In the genomic region with DNA sequence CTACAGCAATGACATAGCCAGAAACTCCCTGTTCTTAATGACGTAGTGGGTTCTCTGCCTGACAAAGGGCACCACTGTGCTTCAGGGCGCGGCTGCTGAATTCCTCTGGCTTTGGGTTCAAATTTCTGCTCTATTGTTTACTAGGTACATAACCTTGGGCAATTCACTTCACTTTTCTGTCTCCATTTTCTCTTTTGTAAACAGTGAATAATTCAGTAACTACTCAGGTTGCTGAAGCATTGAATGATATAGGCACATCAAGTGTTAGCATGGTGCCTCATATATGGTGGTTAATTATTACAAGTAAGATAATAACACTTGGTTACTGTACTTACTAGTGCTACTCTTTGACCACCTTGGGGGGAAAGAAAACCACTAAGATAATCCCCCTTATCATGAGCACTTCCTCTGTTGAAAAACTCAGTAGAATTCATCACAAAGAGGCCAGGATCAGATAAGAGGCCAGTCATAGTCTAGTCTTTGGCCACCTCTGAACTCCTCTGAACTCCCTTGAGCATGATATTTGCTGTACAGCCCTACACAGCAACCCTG, we compare ENCODE assay signal across 1 cellular context.
A peak's percentile ranks its signal among the peaks of the same experiment; 100 is the strongest.
TF ChIP-seq lines count a peak whose summit lies in the region.

No MANE protein-coding gene starts in this region.

TF ChIP-seq in HepG2, 621 proteins besides CTCF, POLR2A, EP300 and RAD21 (continued from another document):
- 0 out of 2 replicates have a peak, but pooled peaks have one; percentile 68 for TF ChIP-seq RFXANK (CRISPR knock-in tag; IDR thresholded peaks at IDR 0.05)
- TF ChIP-seq BORCS8-MEF2B (CRISPR knock-in tag; IDR thresholded peaks at IDR 0.05), result no peak
- no peak for TF ChIP-seq ZNF383 (CRISPR knock-in tag; IDR thresholded peaks at IDR 0.05; ENCODE audit: borderline replicate concordance)
- TF ChIP-seq ZFYVE20 (CRISPR knock-in tag; IDR thresholded peaks at IDR 0.05; ENCODE audit: borderline replicate concordance, low read depth), result no peak
- TF ChIP-seq ZNF264 (CRISPR knock-in tag; IDR thresholded peaks at IDR 0.05), result 0 out of 2 replicates have a peak, but pooled peaks have one; percentile 32
- TF ChIP-seq, protein P1, sequence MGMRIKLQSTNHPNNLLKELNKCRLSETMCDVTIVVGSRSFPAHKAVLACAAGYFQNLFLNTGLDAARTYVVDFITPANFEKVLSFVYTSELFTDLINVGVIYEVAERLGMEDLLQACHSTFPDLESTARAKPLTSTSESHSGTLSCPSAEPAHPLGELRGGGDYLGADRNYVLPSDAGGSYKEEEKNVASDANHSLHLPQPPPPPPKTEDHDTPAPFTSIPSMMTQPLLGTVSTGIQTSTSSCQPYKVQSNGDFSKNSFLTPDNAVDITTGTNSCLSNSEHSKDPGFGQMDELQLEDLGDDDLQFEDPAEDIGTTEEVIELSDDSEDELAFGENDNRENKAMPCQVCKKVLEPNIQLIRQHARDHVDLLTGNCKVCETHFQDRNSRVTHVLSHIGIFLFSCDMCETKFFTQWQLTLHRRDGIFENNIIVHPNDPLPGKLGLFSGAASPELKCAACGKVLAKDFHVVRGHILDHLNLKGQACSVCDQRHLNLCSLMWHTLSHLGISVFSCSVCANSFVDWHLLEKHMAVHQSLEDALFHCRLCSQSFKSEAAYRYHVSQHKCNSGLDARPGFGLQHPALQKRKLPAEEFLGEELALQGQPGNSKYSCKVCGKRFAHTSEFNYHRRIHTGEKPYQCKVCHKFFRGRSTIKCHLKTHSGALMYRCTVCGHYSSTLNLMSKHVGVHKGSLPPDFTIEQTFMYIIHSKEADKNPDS (CRISPR knock-in tag; IDR thresholded peaks at IDR 0.05), result peak; percentile 91
- TF ChIP-seq, protein P2, sequence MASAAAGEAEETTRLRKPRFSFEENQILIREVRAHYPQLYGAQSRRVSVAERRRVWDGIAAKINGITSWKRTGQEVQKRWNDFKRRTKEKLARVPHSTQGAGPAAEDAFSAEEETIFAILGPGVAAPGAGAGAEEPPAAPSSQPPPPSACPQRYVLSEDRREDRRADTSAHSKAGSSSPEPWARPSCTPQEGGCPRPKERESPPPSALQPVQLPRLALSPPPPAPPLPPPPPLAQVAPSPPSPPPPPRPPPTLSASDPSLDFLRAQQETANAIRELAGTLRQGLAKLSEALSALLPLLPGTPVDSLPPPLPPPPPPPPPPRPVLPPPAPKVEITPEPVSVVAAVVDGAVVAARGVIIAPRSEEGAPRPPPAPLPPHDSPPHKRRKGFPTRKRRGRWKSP (CRISPR knock-in tag; IDR thresholded peaks at IDR 0.05), result peak; percentile 80; the same call in 1 of the 2 replicates
- no peak for TF ChIP-seq ZNF550 (CRISPR knock-in tag; IDR thresholded peaks at IDR 0.05; ENCODE audit: borderline replicate concordance)
- peak; percentile 85 for TF ChIP-seq TCF7 (IDR thresholded peaks at IDR 0.05; ENCODE audit: low read depth)
- TF ChIP-seq CREM (IDR thresholded peaks at IDR 0.05), result peak; percentile 92
- TF ChIP-seq CREM (CRISPR knock-in tag; IDR thresholded peaks at IDR 0.05), result no peak
- TF ChIP-seq ZBTB7B (CRISPR knock-in tag; IDR thresholded peaks at IDR 0.05), result peak; percentile 91
- TF ChIP-seq, protein P3, sequence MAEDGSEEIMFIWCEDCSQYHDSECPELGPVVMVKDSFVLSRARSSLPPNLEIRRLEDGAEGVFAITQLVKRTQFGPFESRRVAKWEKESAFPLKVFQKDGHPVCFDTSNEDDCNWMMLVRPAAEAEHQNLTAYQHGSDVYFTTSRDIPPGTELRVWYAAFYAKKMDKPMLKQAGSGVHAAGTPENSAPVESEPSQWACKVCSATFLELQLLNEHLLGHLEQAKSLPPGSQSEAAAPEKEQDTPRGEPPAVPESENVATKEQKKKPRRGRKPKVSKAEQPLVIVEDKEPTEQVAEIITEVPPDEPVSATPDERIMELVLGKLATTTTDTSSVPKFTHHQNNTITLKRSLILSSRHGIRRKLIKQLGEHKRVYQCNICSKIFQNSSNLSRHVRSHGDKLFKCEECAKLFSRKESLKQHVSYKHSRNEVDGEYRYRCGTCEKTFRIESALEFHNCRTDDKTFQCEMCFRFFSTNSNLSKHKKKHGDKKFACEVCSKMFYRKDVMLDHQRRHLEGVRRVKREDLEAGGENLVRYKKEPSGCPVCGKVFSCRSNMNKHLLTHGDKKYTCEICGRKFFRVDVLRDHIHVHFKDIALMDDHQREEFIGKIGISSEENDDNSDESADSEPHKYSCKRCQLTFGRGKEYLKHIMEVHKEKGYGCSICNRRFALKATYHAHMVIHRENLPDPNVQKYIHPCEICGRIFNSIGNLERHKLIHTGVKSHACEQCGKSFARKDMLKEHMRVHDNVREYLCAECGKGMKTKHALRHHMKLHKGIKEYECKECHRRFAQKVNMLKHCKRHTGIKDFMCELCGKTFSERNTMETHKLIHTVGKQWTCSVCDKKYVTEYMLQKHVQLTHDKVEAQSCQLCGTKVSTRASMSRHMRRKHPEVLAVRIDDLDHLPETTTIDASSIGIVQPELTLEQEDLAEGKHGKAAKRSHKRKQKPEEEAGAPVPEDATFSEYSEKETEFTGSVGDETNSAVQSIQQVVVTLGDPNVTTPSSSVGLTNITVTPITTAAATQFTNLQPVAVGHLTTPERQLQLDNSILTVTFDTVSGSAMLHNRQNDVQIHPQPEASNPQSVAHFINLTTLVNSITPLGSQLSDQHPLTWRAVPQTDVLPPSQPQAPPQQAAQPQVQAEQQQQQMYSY (CRISPR knock-in tag; IDR thresholded peaks at IDR 0.05), result no peak
- TF ChIP-seq, protein P4, sequence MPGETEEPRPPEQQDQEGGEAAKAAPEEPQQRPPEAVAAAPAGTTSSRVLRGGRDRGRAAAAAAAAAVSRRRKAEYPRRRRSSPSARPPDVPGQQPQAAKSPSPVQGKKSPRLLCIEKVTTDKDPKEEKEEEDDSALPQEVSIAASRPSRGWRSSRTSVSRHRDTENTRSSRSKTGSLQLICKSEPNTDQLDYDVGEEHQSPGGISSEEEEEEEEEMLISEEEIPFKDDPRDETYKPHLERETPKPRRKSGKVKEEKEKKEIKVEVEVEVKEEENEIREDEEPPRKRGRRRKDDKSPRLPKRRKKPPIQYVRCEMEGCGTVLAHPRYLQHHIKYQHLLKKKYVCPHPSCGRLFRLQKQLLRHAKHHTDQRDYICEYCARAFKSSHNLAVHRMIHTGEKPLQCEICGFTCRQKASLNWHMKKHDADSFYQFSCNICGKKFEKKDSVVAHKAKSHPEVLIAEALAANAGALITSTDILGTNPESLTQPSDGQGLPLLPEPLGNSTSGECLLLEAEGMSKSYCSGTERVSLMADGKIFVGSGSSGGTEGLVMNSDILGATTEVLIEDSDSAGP (CRISPR knock-in tag; IDR thresholded peaks at IDR 0.05; ENCODE audit: borderline replicate concordance), result no peak
